ENCODE assay signal across 18 cellular contexts in the genomic region with DNA sequence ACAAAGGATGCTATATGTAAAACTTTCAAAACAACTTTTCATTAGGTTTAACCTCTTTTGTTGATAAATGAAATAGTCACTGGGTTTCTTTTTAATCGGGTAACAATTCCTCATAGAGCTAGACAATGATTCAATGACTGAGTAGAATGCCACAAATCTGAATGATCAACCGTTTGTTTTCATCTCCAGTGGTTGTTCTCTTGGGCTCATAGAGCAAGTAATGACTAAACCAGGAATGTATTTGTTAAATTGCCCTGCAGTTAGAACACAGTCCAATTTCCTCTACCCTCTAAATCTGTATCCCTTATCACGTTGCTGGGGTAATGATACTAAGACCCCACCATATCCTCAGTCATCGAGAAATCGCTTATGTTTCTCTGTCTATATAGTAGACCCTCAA. TPM values are rescaled to one million over a fixed set of nuclear protein-coding genes. Genes with fewer than 3 reads are reported as not detected.
A peak's percentile ranks its signal among the peaks of the same experiment; 100 is the strongest.
DNase-seq lines count a peak whose midpoint lies in the region; ATAC-seq, FAIRE-seq and TF ChIP-seq lines count a peak whose summit lies in the region.
"Had no signal": no experiment of that assay in that cellular context is flagged by ENCODE, and none has a peak within 500 bp of the region (broad histone marks: within the 10 kb centered on the region; RNA-seq: fewer than 3 reads in every experiment).

No MANE protein-coding gene starts in this region.

- DNase-seq in AG08395 (ENCODE audit: low spot score) (peak; percentile 53), GM23248 (peak; percentile 85), SJSA1 (ENCODE audit: low read depth in 1 of 2, low spot score in 2 of 2) (no peak), fibroblast of mammary gland (ENCODE audit: low read depth) (peak; percentile 33), H54 (ENCODE audit: insufficient read length, low spot score) (no peak), iPS-NIHi11 (ENCODE audit: low spot score) (no peak), aorta (no peak)
- DNase-seq in activated T-cell treated with anti-CD3 and anti-CD28 coated beads, Interleukin-2, amount 50 U/mL, for 1 hour: no peak
- DNase-seq: AML-193; CD4-positive, CD25-positive, alpha-beta regulatory T cell; DMS79 treated with DMSO at 0.1 percent for 48 hours; H7; NCI-H146; NCI-H2081 treated with DMSO at 0.1 percent for 48 hours; NCI-H345; NCI-H526 treated with DMSO at 0.1 percent for 48 hours; OCI-M1 had no signal

- H4K20me1 ChIP-seq in GM23248 (ENCODE audit: insufficient read depth): no peaks in the 10 kb centered on the region

- in situ Hi-C loops in GM23248 (cut with MboI): no loop called here

- peak overlapping the region; percentile 52 for H3K4me2 ChIP-seq in GM23248 (ENCODE audit: unreplicated experiment)

- peak overlapping the region; percentile 49 for H3K9ac ChIP-seq in GM23248

- H3F3A ChIP-seq in GM23248 (ENCODE audit: insufficient read depth): peaks cover 36% of the 10 kb centered on the region

- H3K27me3 ChIP-seq in GM23248 (replicated peaks; ENCODE audit: insufficient read depth): no peaks in the 10 kb centered on the region
- no peaks in the 10 kb centered on the region for H3K27me3 ChIP-seq in SJSA1 (replicated peaks)
- H3K27me3 ChIP-seq in aorta (ENCODE audit: control insufficient read depth in 1 of 2, insufficient read depth in 2 of 2, low read length in 1 of 2): no peaks in the 10 kb centered on the region

- WGBS in GM23248 (ENCODE audit: low coverage in 1 of 2, low lambda C conversion rate in 2 of 2, missing lambda C conversion rate in 2 of 2), 2 experiments: 42 to 45% methylated on average over 5 of the region's 5 CpGs
- 76 to 80% methylated on average over 5 of the region's 5 CpGs for WGBS in aorta, 2 donors

- H3K4me1 ChIP-seq in GM23248 (ENCODE audit: insufficient read depth): peaks cover 69% of the 10 kb centered on the region
- H3K4me1 ChIP-seq in SJSA1 (replicated peaks): peaks cover 18% of the 10 kb centered on the region
- H3K4me1 ChIP-seq in aorta (ENCODE audit: control insufficient read depth in 1 of 2, insufficient read depth in 2 of 2, low read length in 2 of 2): no peaks in the 10 kb centered on the region

- H3K36me3 ChIP-seq in GM23248 (ENCODE audit: low read depth) (no peaks in the 10 kb centered on the region), SJSA1 (no peaks in the 10 kb centered on the region), aorta (ENCODE audit: control insufficient read depth in 1 of 2, insufficient read depth in 2 of 2, low read length in 1 of 2) (no peaks in the 10 kb centered on the region)

- H3K9me3 ChIP-seq in GM23248 (ENCODE audit: low read depth) (no peaks in the 10 kb centered on the region), SJSA1 (replicated peaks) (no peaks in the 10 kb centered on the region), aorta (ENCODE audit: control insufficient read depth, low read length) (no peaks in the 10 kb centered on the region)

- H3K4me3 ChIP-seq in GM23248 (peak overlapping the region; percentile 43), SJSA1 (no peak overlapping the region), fibroblast of mammary gland (ENCODE audit: control insufficient read depth, low read depth, low read length) (no peak overlapping the region), aorta (ENCODE audit: low read length in 2 of 2) (no peak overlapping the region)

- peak overlapping the region; percentile 83 for H3K27ac ChIP-seq in GM23248
- 0 out of 2 replicates have a peak overlapping the region, but pooled peaks have one; percentile 6 for H3K27ac ChIP-seq in SJSA1
- H3K27ac ChIP-seq in aorta (ENCODE audit: low read depth in 1 of 2, low read length in 2 of 2): no peak overlapping the region

- no peak for ATAC-seq in aorta (ENCODE audit: low FRiP score)

- TF ChIP-seq CTCF in fibroblast of mammary gland (conservative IDR thresholded peaks at IDR 0.05; ENCODE audit: control insufficient read depth, insufficient read depth, low read depth, low read length): no peak

- no peak for FAIRE-seq in H54 (lab: Jason Lieb, UNC)

- H2AFZ ChIP-seq in GM23248: no peak overlapping the region

- TF ChIP-seq POLR2A in H54 (IDR thresholded peaks at IDR 0.05; ENCODE audit: low read depth, low read length): no peak

- intact Hi-C loops in aorta (cut with DNase I): no loop called here

- no peaks in the 10 kb centered on the region for H3K9me2 ChIP-seq in GM23248 (ENCODE audit: insufficient read depth)

- H3K79me2 ChIP-seq in GM23248 (ENCODE audit: insufficient read depth): no peaks in the 10 kb centered on the region

RNA-seq across cellular contexts. Expression of a gene that starts 40.0 kb away (rescaled TPM):
- total RNA-seq in GM23248 (2014; rRNA removed; shearing (Covaris generic)): 1.6 and 2.1 TPM in 2 replicates
- polyA plus RNA-seq in GM23248 (2016; fragmentation: Nextera tagmentation; extraction: Ambion mirVana) (0.95 and 1.1 TPM in 2 replicates), aorta (under 1 TPM; 0.13 to 0.25 TPM)
- not detected in 2 replicates for total RNA-seq in SJSA1 (2014; rRNA removed; shearing (Covaris generic))
- total RNA-seq in aorta: under 1 TPM; 0.23 to 0.30 TPM
- total RNA-seq: A172; CD4-positive, CD25-positive, alpha-beta regulatory T cell had no signal

Comparison
In these comparisons a context has a peak if more than half of its experiments do, and no peak if none do; other contexts are left out.
1. DNase-seq: peak in AG08395 (single experiment), GM23248 (single experiment) and fibroblast of mammary gland (single experiment); none in SJSA1 (0 of 2), activated T-cell treated with anti-CD3 and anti-CD28 coated beads, Interleukin-2, amount 50 U/mL, for 1 hour (single experiment), H54 (single experiment), iPS-NIHi11 (single experiment) and aorta (0 of 2).
2. H3K27ac ChIP-seq: peak in GM23248 (single experiment) and SJSA1 (single experiment); none in aorta (0 of 2).